Comparison of ENCODE assay signal across 1 cellular context in genomic region chr1:6599141-6599975, GRCh38.
TF ChIP-seq lines count a peak whose summit lies in the region.

No MANE protein-coding gene starts in this region.

TF ChIP-seq in HepG2, 621 proteins besides CTCF, POLR2A, EP300 and RAD21:
- TF ChIP-seq FLYWCH1 (CRISPR knock-in tag; IDR thresholded peaks at IDR 0.05) (no peak), ZBTB33 (CRISPR knock-in tag; IDR thresholded peaks at IDR 0.05) (peak; percentile 73; the same call in 1 of the 2 replicates), MTERF4 (CRISPR knock-in tag; IDR thresholded peaks at IDR 0.05) (no peak), ZNF687 (CRISPR knock-in tag; IDR thresholded peaks at IDR 0.05) (peak; percentile 28), AKAP8 (CRISPR knock-in tag; IDR thresholded peaks at IDR 0.05) (0 out of 2 replicates have a peak, but pooled peaks have one; percentile 38), KIAA2018 (CRISPR knock-in tag; IDR thresholded peaks at IDR 0.05; ENCODE audit: borderline replicate concordance) (no peak), ZBTB38 (CRISPR knock-in tag; IDR thresholded peaks at IDR 0.05) (peak; percentile 79), RBFOX2 (IDR thresholded peaks at IDR 0.05; ENCODE audit: low read depth, low read length) (peak; percentile 62; the same call in 1 of the 2 replicates), ZNF746 (CRISPR knock-in tag; IDR thresholded peaks at IDR 0.05) (no peak), AGO2 (optimal IDR thresholded peaks at IDR 0.05; ENCODE audit: low read depth, low read length) (peak; percentile 85)
